18 cellular contexts compared by ENCODE assay signal in genomic region chr14:66072190-66072905, GRCh38.
DNase-seq lines count a peak whose midpoint lies in the region; ATAC-seq and TF ChIP-seq lines count a peak whose summit lies in the region.
"Had no signal": no experiment of that assay in that cellular context is flagged by ENCODE, and none has a peak within 500 bp of the region (broad histone marks: within the 10 kb centered on the region; RNA-seq: fewer than 3 reads in every experiment).

No MANE protein-coding gene starts in this region.

- peaks cover 22% of the 10 kb centered on the region for H3K4me1 Mint-ChIP-seq in glutamatergic neuron (ENCODE audit: low read depth, unreplicated experiment)
- H3K4me1 Mint-ChIP-seq: B cell had no signal

- peaks cover 4% of the 10 kb centered on the region for H3K27me3 Mint-ChIP-seq in glutamatergic neuron (ENCODE audit: unreplicated experiment)

- peaks cover 1% of the 10 kb centered on the region for H3K9me3 Mint-ChIP-seq in glutamatergic neuron (ENCODE audit: unreplicated experiment)
- H3K9me3 Mint-ChIP-seq: CD8-positive, alpha-beta T cell had no signal

- no peak for ATAC-seq in HG02571 (IDR thresholded peaks at IDR 0.05; ENCODE audit: unreplicated experiment)
- ATAC-seq: CD8-positive, alpha-beta T cell; GM12878 had no signal

- DNase-seq in M059J (ENCODE audit: low read depth) (peak; percentile 2), glutamatergic neuron (no peak), retina (peak; percentile 31), nucleus accumbens (lab: John Stamatoyannopoulos, UW) (no peak), HCEC 1CT (no peak)
- DNase-seq: CD8-positive, alpha-beta T cell; DMS 273 treated with DMSO at 0.1 percent for 48 hours; DMS53; DND-41; EL; GOT3; H7; IMR-90 had no signal

- H3K27ac Mint-ChIP-seq in glutamatergic neuron (ENCODE audit: unreplicated experiment): peak overlapping the region; percentile 5
- H3K27ac Mint-ChIP-seq: B cell; CD8-positive, alpha-beta T cell had no signal

- H3K27ac ChIP-seq in HEK293 (ENCODE audit: extremely low read depth, low read depth, low read length): no peak overlapping the region
- H3K27ac ChIP-seq: BLaER1 treated with 17β-estradiol and CSF1 and Interleukin-3, amounts not matched to agents 10 nM and 100 nM had no signal

- CTCF ChIA-PET in HEK293 (lab: Yijun Ruan, JAX): interaction anchor here (1.3 to 2.7 kb wide), 4 partner anchors 20 to 658 kb away, joined by 3 to 26 read pairs (median 14); partner anchors contain the start of gene FUT8

- H3K4me1 ChIP-seq in HEK293 (ENCODE audit: control insufficient read depth, insufficient read depth, low read length): no peaks in the 10 kb centered on the region

- no peak for TF ChIP-seq CTCF in HEK293 (tag by site-specific recombination; IDR thresholded peaks at IDR 0.05)
- no peak for TF ChIP-seq CTCF in glutamatergic neuron (IDR thresholded peaks at IDR 0.05; ENCODE audit: partially characterized antibody, unreplicated experiment)

- no peaks in the 10 kb centered on the region for H3K36me3 Mint-ChIP-seq in glutamatergic neuron (ENCODE audit: unreplicated experiment)
- H3K36me3 Mint-ChIP-seq: CD8-positive, alpha-beta T cell had no signal

- no peaks in the 10 kb centered on the region for H3K9me3 ChIP-seq in HEK293 (ENCODE audit: control insufficient read depth, insufficient read depth, low read depth, low read length)
- H3K9me3 ChIP-seq: BLaER1 treated with 17β-estradiol and CSF1 and Interleukin-3, amounts not matched to agents 10 nM and 100 nM had no signal

- POLR2A ChIA-PET in HEK293 (lab: Yijun Ruan, JAX): no interaction called here

- no peaks in the 10 kb centered on the region for H3K36me3 ChIP-seq in HEK293 (ENCODE audit: control insufficient read depth in 2 of 2, insufficient read depth in 1 of 2, low read length in 2 of 2)
- H3K36me3 ChIP-seq: BLaER1 treated with 17β-estradiol and CSF1 and Interleukin-3, amounts not matched to agents 10 nM and 100 nM had no signal

- no peak overlapping the region for H3K4me3 Mint-ChIP-seq in glutamatergic neuron (ENCODE audit: unreplicated experiment)
- H3K4me3 Mint-ChIP-seq: B cell; CD8-positive, alpha-beta T cell had no signal

- no peak overlapping the region for H3K4me3 ChIP-seq in HEK293 (ENCODE audit: low read depth, low read length)
- H3K4me3 ChIP-seq: BLaER1 treated with 17β-estradiol and CSF1 and Interleukin-3, amounts not matched to agents 10 nM and 100 nM; GM12878 had no signal

TF ChIP-seq in HEK293, 187 proteins besides CTCF, POLR2A, EP300 and RAD21:
- no peak for TF ChIP-seq KLF8 (tag by site-specific recombination; IDR thresholded peaks at IDR 0.05)
- TF ChIP-seq ZNF664 (tag by site-specific recombination; IDR thresholded peaks at IDR 0.05): peak; percentile 69

Comparison
In these comparisons a context has a peak if more than half of its experiments do, and no peak if none do; other contexts are left out.
1. DNase-seq: peak in M059J (single experiment) and retina (single experiment); none in glutamatergic neuron (single experiment), nucleus accumbens (0 of 56) and HCEC 1CT (single experiment).